7 cellular contexts compared by ENCODE assay signal in the genomic region with DNA sequence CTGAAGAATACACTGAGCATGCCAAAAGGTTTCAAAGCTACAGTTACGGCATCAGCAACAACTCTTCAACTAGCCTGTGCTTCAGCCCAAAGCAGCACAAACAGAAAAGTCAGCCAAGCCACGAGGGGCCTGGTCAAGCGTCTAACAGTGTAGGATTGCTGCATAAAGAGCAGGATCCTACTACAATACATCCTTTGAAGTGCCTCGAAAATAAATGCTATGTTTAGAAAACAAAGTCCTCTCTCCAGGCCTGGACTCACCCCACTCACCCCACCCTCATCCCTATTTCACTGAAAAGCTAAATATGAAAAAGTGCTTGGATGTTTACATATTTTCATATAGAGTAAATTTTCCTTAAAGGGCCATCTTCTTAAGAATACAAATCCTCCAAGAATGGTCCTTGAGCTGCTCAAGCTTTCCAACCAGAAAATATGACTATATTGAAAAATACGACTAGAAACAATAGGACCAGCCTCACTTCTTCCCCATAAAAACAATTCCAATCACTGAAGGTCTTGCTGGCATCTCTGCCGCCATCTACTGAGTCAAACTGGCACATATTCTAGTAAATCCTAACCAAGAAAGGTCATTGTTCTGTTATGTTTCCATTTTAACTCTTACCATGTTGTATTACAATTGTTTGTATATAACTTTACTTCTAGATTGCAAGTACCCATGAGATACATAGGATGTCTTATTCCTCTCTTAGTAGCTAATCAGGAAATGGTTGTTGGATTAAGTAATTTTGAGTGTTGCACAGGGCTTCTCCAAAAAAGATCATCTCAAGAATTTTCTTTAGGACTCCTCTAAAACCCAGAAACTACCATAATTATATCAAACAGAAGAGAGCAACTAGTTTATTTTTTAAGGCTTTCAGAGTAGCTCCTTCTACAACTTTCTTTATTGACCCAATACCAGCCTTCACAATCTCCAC.
DNase-seq lines count a peak whose midpoint lies in the region; ATAC-seq and TF ChIP-seq lines count a peak whose summit lies in the region.

No MANE protein-coding gene starts in this region.

- no peaks in the 10 kb centered on the region for H3K27me3 Mint-ChIP-seq in HFFc6 (ENCODE audit: insufficient read depth)

- peak overlapping the region; percentile 70 for H3K4me3 Mint-ChIP-seq in HFFc6

- no peaks in the 10 kb centered on the region for H3K9me3 Mint-ChIP-seq in HFFc6

- peak; percentile 86 for TF ChIP-seq CTCF in HFFc6 (IDR thresholded peaks at IDR 0.05)
- no peak for TF ChIP-seq CTCF in omental fat pad (IDR thresholded peaks at IDR 0.05)

- H3K27ac Mint-ChIP-seq in HFFc6 = peak overlapping the region; percentile 81

- peaks cover 65% of the 10 kb centered on the region for H3K4me1 Mint-ChIP-seq in HFFc6 (ENCODE audit: low read depth)

- DNase-seq in EH (ENCODE audit: low read depth) = peak; percentile 84
- peak; percentile 76 for DNase-seq in HFFc6
- DNase-seq in NCI-H446 (lab: John Stamatoyannopoulos, UW) = peak; percentile 47 to 70
- DNase-seq in activated T-cell treated with anti-CD3 and anti-CD28 coated beads, Interleukin-2, amount 50 U/mL, for 1 hour = peak; percentile 21
- DNase-seq in foreskin melanocyte = peak; percentile 75
- no peak for DNase-seq in omental fat pad (ENCODE audit: low spot score)

- ATAC-seq in omental fat pad (ENCODE audit: low FRiP score) = peak; percentile 63
- ATAC-seq in GM18873 (IDR thresholded peaks at IDR 0.05; ENCODE audit: low FRiP score, unreplicated experiment) = no peak

- H3K36me3 Mint-ChIP-seq in HFFc6 (ENCODE audit: low read depth) = no peaks in the 10 kb centered on the region
